Comparison of ENCODE assay signal across 10 cellular contexts in the genomic region with DNA sequence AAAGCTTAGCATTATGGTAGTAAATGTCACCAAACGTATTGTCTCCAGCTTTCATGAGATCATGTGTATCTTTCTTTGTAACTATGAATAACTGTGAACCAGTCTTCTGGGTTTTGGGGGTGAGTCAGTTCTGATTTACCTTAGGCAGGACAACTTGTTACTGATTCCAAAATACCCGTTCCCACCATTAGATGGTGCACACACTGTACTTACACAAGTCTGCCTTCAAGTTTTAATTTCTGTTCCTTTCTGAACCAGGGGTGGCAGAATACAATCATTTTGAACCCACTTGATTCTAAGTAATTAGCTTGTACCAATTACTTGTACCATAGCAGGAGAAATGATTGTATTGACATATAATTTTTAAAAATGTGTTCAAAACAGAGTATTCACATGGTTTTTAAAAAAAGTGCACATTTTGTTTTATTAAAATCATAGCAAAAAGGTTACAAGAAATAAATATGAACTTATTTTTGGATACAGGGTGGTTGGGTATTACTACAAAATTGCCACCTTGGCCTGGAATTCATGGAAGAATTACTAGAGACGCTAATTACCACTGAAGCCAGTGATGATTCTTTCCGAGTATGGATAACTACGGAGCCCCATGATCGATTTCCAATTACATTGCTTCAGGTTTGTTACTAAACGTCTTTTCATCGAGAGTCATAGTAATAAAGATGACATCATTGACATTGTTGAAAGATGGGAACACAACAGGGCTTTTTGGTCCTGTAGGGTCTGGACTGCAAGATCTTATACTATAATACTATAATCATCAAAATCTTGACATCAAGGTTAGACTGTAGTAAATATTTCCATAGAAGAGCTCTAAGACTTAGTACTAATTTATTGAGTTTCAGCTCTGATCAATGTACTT.
DNase-seq lines count a peak whose midpoint lies in the region; ATAC-seq, FAIRE-seq and TF ChIP-seq lines count a peak whose summit lies in the region.
"Had no signal": no experiment of that assay in that cellular context is flagged by ENCODE, and none has a peak within 500 bp of the region (broad histone marks: within the 10 kb centered on the region; RNA-seq: fewer than 3 reads in every experiment).

No MANE protein-coding gene starts in this region.

- peak; percentile 99 for FAIRE-seq in GM12878 (lab: Jason Lieb, UNC)

- H3K4me2 ChIP-seq in GM12878 (ENCODE audit: control insufficient read depth, insufficient read depth), result no peak overlapping the region
- H3K4me2 ChIP-seq: BLaER1 had no signal

- SMC1A ChIA-PET in GM12878 (lab: Charles Lee; ENCODE audit: uncharacterized antibody, unreplicated experiment), result interaction anchor here (1.0 to 1.3 kb wide), 2 partner anchors 23 to 329 kb away, joined by 3 to 4 read pairs; no protein-coding TSS in a partner anchor

- peak; percentile 20 for DNase-seq in NCI-H2107 treated with DMSO at 0.1 percent for 48 hours (lab: John Stamatoyannopoulos, UW; ENCODE audit: unreplicated experiment)
- DNase-seq in NCI-H2107 (lab: John Stamatoyannopoulos, UW), result no peak
- peak; percentile 55 for DNase-seq in NCI-H774 (lab: John Stamatoyannopoulos, UW)
- DNase-seq in GM12878 (ENCODE audit: low read depth, low spot score), result peak; percentile 9
- DNase-seq in iPS-NIHi11 (ENCODE audit: low spot score), result peak; percentile 47
- DNase-seq in stimulated activated naive B cell treated with anti-CD40 and anti-IgM and Interleukin-4, amounts not matched to agents 10 μg/mL and 1 μg/mL and 100 μg/mL, for 72 hours, result peak; percentile 24
- no peak for DNase-seq in activated CD8-positive, alpha-beta memory T cell treated with anti-CD3 and anti-CD28 coated beads, Interleukin-2, amount 50 U/mL, for 48 hours

- H3K4me1 Mint-ChIP-seq in stimulated activated naive B cell treated with anti-CD40 and anti-IgM and Interleukin-4, amounts not matched to agents 10 μg/mL and 1 μg/mL and 100 μg/mL, for 72 hours, result no peaks in the 10 kb centered on the region

- H3K9me3 ChIP-seq in GM12878 (replicated peaks; ENCODE audit: control insufficient read depth, insufficient read depth, low read length), result no peaks in the 10 kb centered on the region
- H3K9me3 ChIP-seq: BLaER1 had no signal

- POLR2A ChIA-PET in GM12878 (lab: Charles Lee), result no interaction called here

- H2AFZ ChIP-seq in GM12878 (ENCODE audit: control insufficient read depth, low read depth, low read length), result no peak overlapping the region

- peak; percentile 61 for TF ChIP-seq RAD21 in GM12878 (IDR thresholded peaks at IDR 0.05; ENCODE audit: insufficient read depth, low read depth, low read length)

- TF ChIP-seq EP300 in GM12878 (IDR thresholded peaks at IDR 0.05; ENCODE audit: borderline replicate concordance in 1 of 2, control insufficient read depth in 1 of 2, low read depth in 2 of 2, low read length in 2 of 2), result no peak

- H3K27me3 Mint-ChIP-seq in stimulated activated naive B cell treated with anti-CD40 and anti-IgM and Interleukin-4, amounts not matched to agents 10 μg/mL and 1 μg/mL and 100 μg/mL, for 72 hours, result peaks cover 26 to 40% of the 10 kb centered on the region in 2 donors

- H3K9me3 Mint-ChIP-seq in stimulated activated naive B cell treated with anti-CD40 and anti-IgM and Interleukin-4, amounts not matched to agents 10 μg/mL and 1 μg/mL and 100 μg/mL, for 72 hours, result no peaks in the 10 kb centered on the region

- in situ Hi-C loops in GM12878 (cut with MboI), result loop anchor here (5.0 kb wide), 1 partner anchor 329 kb away; no protein-coding TSS in a partner anchor

- no peak overlapping the region for H3K4me3 ChIP-seq in GM12878
- H3K4me3 ChIP-seq: BLaER1 had no signal

- no peak overlapping the region for H3K9ac ChIP-seq in GM12878 (ENCODE audit: control insufficient read depth, insufficient read depth, low read length)
- H3K9ac ChIP-seq: BLaER1 had no signal

- BruUV-seq in GM12878 (replicated peaks; lab: Mats Ljungman, UMichigan), result no TSS peak

- peak; percentile 62 to 71 (median 64) for TF ChIP-seq CTCF in GM12878 (IDR thresholded peaks at IDR 0.05 in 2 of 3, conservative IDR thresholded peaks at IDR 0.05 in 1 of 3; ENCODE audit: control insufficient read depth in 2 of 3, extremely low read depth in 1 of 3, insufficient read depth in 1 of 3, low read depth in 3 of 3, low read length in 3 of 3)

- WGBS in GM12878 (ENCODE audit: insufficient coverage, insufficient replicate concordance, low lambda C conversion rate, missing lambda C conversion rate), result 47% methylated on average over 8 of the region's 8 CpGs

- TF ChIP-seq POLR2A in GM12878 (IDR thresholded peaks at IDR 0.05; ENCODE audit: low read depth, low read length), result no peak

- CTCF ChIA-PET in GM12878 (lab: Yijun Ruan, JAX), result interaction anchor here (0.6 to 3.2 kb wide), 12 partner anchors 10 to 333 kb away, joined by 3 to 12 read pairs (median 4); a partner anchor contains a TSS

- no peaks in the 10 kb centered on the region for H4K20me1 ChIP-seq in GM12878 (ENCODE audit: control insufficient read depth, insufficient read depth)
- H4K20me1 ChIP-seq: BLaER1 had no signal

- H3K4me1 ChIP-seq in GM12878 (ENCODE audit: control insufficient read depth, insufficient read depth, low read length), result no peaks in the 10 kb centered on the region
- H3K4me1 ChIP-seq: BLaER1 had no signal

- RAD21 ChIA-PET in GM12878 (lab: Charles Lee; ENCODE audit: unreplicated experiment), result interaction anchor here (1.1 kb wide), 1 partner anchor 329 kb away, joined by 7 read pairs; no protein-coding TSS in a partner anchor

- no peaks in the 10 kb centered on the region for H3K79me2 ChIP-seq in GM12878 (ENCODE audit: control insufficient read depth, insufficient read depth, low read length)

- H3K27me3 ChIP-seq in GM12878 (replicated peaks in 1 of 2; ENCODE audit: control insufficient read depth in 2 of 2, insufficient read depth in 2 of 2, low read length in 1 of 2), result no peaks in the 10 kb centered on the region; a peak in 1 of 4 replicates
- H3K27me3 ChIP-seq: BLaER1 had no signal

- ATAC-seq in HG03442 (IDR thresholded peaks at IDR 0.05; ENCODE audit: unreplicated experiment) (peak; percentile 45), GM12878 (peak; percentile 88)
- peak; percentile 86 to 90 for ATAC-seq in stimulated activated naive B cell treated with anti-CD40 and anti-IgM and Interleukin-4, amounts not matched to agents 10 μg/mL and 1 μg/mL and 100 μg/mL, for 72 hours (replicated peaks)

- H3K36me3 ChIP-seq in GM12878 (ENCODE audit: control insufficient read depth in 2 of 2, insufficient read depth in 2 of 2, low read length in 1 of 2), result no peaks in the 10 kb centered on the region
- H3K36me3 ChIP-seq: BLaER1 had no signal

- no peaks in the 10 kb centered on the region for H3K36me3 Mint-ChIP-seq in stimulated activated naive B cell treated with anti-CD40 and anti-IgM and Interleukin-4, amounts not matched to agents 10 μg/mL and 1 μg/mL and 100 μg/mL, for 72 hours
- H3K36me3 Mint-ChIP-seq: activated naive CD8-positive, alpha-beta T cell had no signal

- H3K27ac Mint-ChIP-seq in stimulated activated naive B cell treated with anti-CD40 and anti-IgM and Interleukin-4, amounts not matched to agents 10 μg/mL and 1 μg/mL and 100 μg/mL, for 72 hours, result no peak overlapping the region
- H3K27ac Mint-ChIP-seq: activated naive CD8-positive, alpha-beta T cell had no signal

- no peak overlapping the region for H3K4me3 Mint-ChIP-seq in stimulated activated naive B cell treated with anti-CD40 and anti-IgM and Interleukin-4, amounts not matched to agents 10 μg/mL and 1 μg/mL and 100 μg/mL, for 72 hours
- H3K4me3 Mint-ChIP-seq: activated naive CD8-positive, alpha-beta T cell had no signal

- intact Hi-C loops in GM12878 (cut with micrococcal nuclease; ENCODE audit: unreplicated experiment), result loop anchor here (1.0 kb wide), 1 partner anchor 330 kb away; no protein-coding TSS in a partner anchor

- H3K27ac ChIP-seq in GM12878 (ENCODE audit: control insufficient read depth, insufficient read depth), result no peak overlapping the region
- H3K27ac ChIP-seq: BLaER1 had no signal

TF ChIP-seq in GM12878, 131 proteins besides CTCF, POLR2A, EP300 and RAD21:
- TF ChIP-seq CBX5 (IDR thresholded peaks at IDR 0.05; ENCODE audit: low read depth), result no peak
- TF ChIP-seq SP1 (IDR thresholded peaks at IDR 0.05; ENCODE audit: low read depth, low read length), result no peak
- peak; percentile 48; the same call in 1 of the 2 replicates for TF ChIP-seq SMC3 (IDR thresholded peaks at IDR 0.05; ENCODE audit: borderline replicate concordance, low read length)

Comparison
In these comparisons a context has a peak if more than half of its experiments do, and no peak if none do; other contexts are left out.
1. DNase-seq: peak in NCI-H2107 treated with DMSO at 0.1 percent for 48 hours (single experiment), NCI-H774 (single experiment), GM12878 (single experiment), iPS-NIHi11 (single experiment) and stimulated activated naive B cell treated with anti-CD40 and anti-IgM and Interleukin-4, amounts not matched to agents 10 μg/mL and 1 μg/mL and 100 μg/mL, for 72 hours (single experiment); none in NCI-H2107 (single experiment) and activated CD8-positive, alpha-beta memory T cell treated with anti-CD3 and anti-CD28 coated beads, Interleukin-2, amount 50 U/mL, for 48 hours (single experiment).
2. Peak in every context shown above with its lines, with median percentiles within 50 percentile points of each other: ATAC-seq.